Comparison of ENCODE assay signal across 18 cellular contexts in the genomic region with DNA sequence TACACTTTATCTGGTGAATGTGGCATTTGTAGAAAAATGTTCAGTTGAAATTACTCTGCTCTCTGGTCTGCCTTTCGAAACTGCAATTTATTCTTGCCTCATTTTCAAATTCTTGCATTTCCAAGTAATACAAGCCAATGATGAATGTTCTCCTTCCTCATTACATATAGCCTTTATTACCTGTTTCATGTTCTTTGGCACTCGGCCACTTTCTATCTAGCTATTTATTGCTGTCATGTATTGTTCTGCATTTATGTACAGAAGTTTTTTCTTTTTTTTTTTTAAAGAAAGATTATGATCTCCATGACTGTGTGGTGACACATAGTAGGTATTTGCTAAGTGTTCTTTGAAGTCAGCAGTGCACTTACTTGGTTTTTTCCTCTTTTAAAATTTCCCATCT.
DNase-seq lines count a peak whose midpoint lies in the region; FAIRE-seq and TF ChIP-seq lines count a peak whose summit lies in the region.
"Had no signal": no experiment of that assay in that cellular context is flagged by ENCODE, and none has a peak within 500 bp of the region (broad histone marks: within the 10 kb centered on the region; RNA-seq: fewer than 3 reads in every experiment).

No MANE protein-coding gene starts in this region.

- H3K27me3 Mint-ChIP-seq in osteocyte (ENCODE audit: unreplicated experiment) (no peaks in the 10 kb centered on the region), immature natural killer cell (ENCODE audit: low read depth in 3 of 3) (peaks cover 0 to 3% (median 1%) of the 10 kb centered on the region in 3 donors)
- no peaks in the 10 kb centered on the region for H3K27me3 Mint-ChIP-seq in activated naive CD8-positive, alpha-beta T cell treated with anti-CD3 and anti-CD28 coated beads for 36 hours

- peak overlapping the region; percentile 39 for H3K27ac Mint-ChIP-seq in osteocyte (ENCODE audit: unreplicated experiment)
- H3K27ac Mint-ChIP-seq in activated naive CD8-positive, alpha-beta T cell treated with anti-CD3 and anti-CD28 coated beads for 36 hours, result no peak overlapping the region
- peak overlapping the region in 1 of 6 donors; percentile 47 for H3K27ac Mint-ChIP-seq in immature natural killer cell
- H3K27ac Mint-ChIP-seq: endodermal cell had no signal

- H3K9me3 Mint-ChIP-seq in osteocyte (ENCODE audit: unreplicated experiment), result no peaks in the 10 kb centered on the region
- no peaks in the 10 kb centered on the region for H3K9me3 Mint-ChIP-seq in activated naive CD8-positive, alpha-beta T cell treated with anti-CD3 and anti-CD28 coated beads for 36 hours
- no peaks in the 10 kb centered on the region for H3K9me3 Mint-ChIP-seq in immature natural killer cell
- H3K9me3 Mint-ChIP-seq: endodermal cell had no signal

- H3K79me2 ChIP-seq in GM23248 (ENCODE audit: insufficient read depth), result peaks cover 95% of the 10 kb centered on the region
- H3K79me2 ChIP-seq in endothelial cell of umbilical vein (ENCODE audit: control insufficient read depth, insufficient read depth, low read length), result peaks cover 11% of the 10 kb centered on the region

- TF ChIP-seq POLR2A in endothelial cell of umbilical vein (IDR thresholded peaks at IDR 0.05; ENCODE audit: low read depth, low read length), result no peak

- no peaks in the 10 kb centered on the region for H3F3A ChIP-seq in GM23248 (ENCODE audit: insufficient read depth)

- in situ Hi-C loops in GM23248 (cut with MboI), result no loop called here

- H3K4me1 Mint-ChIP-seq in osteocyte (ENCODE audit: unreplicated experiment), result peaks cover 45% of the 10 kb centered on the region
- peaks cover 2% of the 10 kb centered on the region for H3K4me1 Mint-ChIP-seq in activated naive CD8-positive, alpha-beta T cell treated with anti-CD3 and anti-CD28 coated beads for 36 hours
- peaks cover 15 to 60% of the 10 kb centered on the region in 2 donors for H3K4me1 Mint-ChIP-seq in immature natural killer cell

- H3K36me3 ChIP-seq in GM23248 (ENCODE audit: low read depth) (peaks cover 5% of the 10 kb centered on the region; the same call in 1 of the 2 replicates), endothelial cell of umbilical vein (ENCODE audit: control insufficient read depth in 2 of 2, extremely low read depth in 1 of 2, insufficient read depth in 2 of 2, low read length in 2 of 2) (peaks cover 3% of the 10 kb centered on the region in 2 experiments)
- H3K36me3 ChIP-seq: uterus had no signal

- BruUV-seq in endothelial cell of umbilical vein (replicated peaks; lab: Mats Ljungman, UMichigan), result no TSS peak

- no peaks in the 10 kb centered on the region for H3K9me2 ChIP-seq in GM23248 (ENCODE audit: insufficient read depth)

- no peak for TF ChIP-seq CTCF in endothelial cell of umbilical vein (IDR thresholded peaks at IDR 0.05; ENCODE audit: extremely low read depth in 1 of 2, insufficient read depth in 1 of 2, low read depth in 1 of 2, low read length in 2 of 2)
- no peak for TF ChIP-seq CTCF in osteocyte (IDR thresholded peaks at IDR 0.05)

- H3K27me3 ChIP-seq in GM23248 (replicated peaks; ENCODE audit: insufficient read depth) (no peaks in the 10 kb centered on the region), endothelial cell of umbilical vein (ENCODE audit: control insufficient read depth in 2 of 2, insufficient read depth in 2 of 2, low read length in 2 of 2) (no peaks in the 10 kb centered on the region)
- H3K27me3 ChIP-seq: uterus had no signal

- FAIRE-seq in endothelial cell of umbilical vein (lab: Jason Lieb, UNC), result no peak
- FAIRE-seq: H1 had no signal

- DNase-seq in GM23248 (peak; percentile 17), NOMO-1 treated with dmso at 0.1 percent for 144 hours (lab: John Stamatoyannopoulos, UW; ENCODE audit: unreplicated experiment) (peak; percentile 54), endothelial cell of umbilical vein (ENCODE audit: low read depth, low spot score) (peak; percentile 43), osteocyte (ENCODE audit: extremely low spot score, unreplicated experiment) (no peak), RPMI8226 (no peak), immature natural killer cell (no peak)
- no peak for DNase-seq in stimulated activated naive CD4-positive, alpha-beta T cell treated with Interleukin-2 at 50 U/mL for 16 hours (lab: John Stamatoyannopoulos, UW)
- no peak for DNase-seq in activated naive CD8-positive, alpha-beta T cell treated with anti-CD3 and anti-CD28 coated beads for 36 hours
- DNase-seq: activated CD4-positive, CD25-positive, alpha-beta regulatory T cell treated with anti-CD3 and anti-CD28 coated beads, Interleukin-2, amount 50 U/mL, for 72 hours; activated naive CD4-positive, alpha-beta T cell treated with Interleukin-2 at 50 U/mL for 16 hours; DMS79; endodermal cell; glutamatergic neuron; islet precursor cell; NCI-H446 treated with DMSO at 0.1 percent for 48 hours; uterus had no signal

- no peak overlapping the region for H3K4me2 ChIP-seq in GM23248 (ENCODE audit: unreplicated experiment)
- peak overlapping the region; percentile 46 for H3K4me2 ChIP-seq in endothelial cell of umbilical vein (ENCODE audit: insufficient read depth, low read length)

- H3K4me3 Mint-ChIP-seq in osteocyte (ENCODE audit: unreplicated experiment) (no peak overlapping the region), immature natural killer cell (no peak overlapping the region)
- no peak overlapping the region for H3K4me3 Mint-ChIP-seq in activated naive CD8-positive, alpha-beta T cell treated with anti-CD3 and anti-CD28 coated beads for 36 hours
- H3K4me3 Mint-ChIP-seq: endodermal cell had no signal

- WGBS in GM23248 (ENCODE audit: low coverage in 1 of 2, low lambda C conversion rate in 2 of 2, missing lambda C conversion rate in 2 of 2), 2 experiments, result 98 to 99% methylated on average over 2 of the region's 2 CpGs

- H3K4me3 ChIP-seq in GM23248 (no peak overlapping the region), endothelial cell of umbilical vein (replicated peaks in 1 of 3; ENCODE audit: insufficient read depth in 1 of 3, low read depth in 1 of 3, low read length in 3 of 3) (no peak overlapping the region)
- H3K4me3 ChIP-seq: uterus had no signal

- intact Hi-C loops in endothelial cell of umbilical vein (cut with micrococcal nuclease), result no loop called here

- POLR2A ChIA-PET in endothelial cell of umbilical vein (lab: Charles Lee), result no interaction called here

- H3K36me3 Mint-ChIP-seq in osteocyte (ENCODE audit: unreplicated experiment) (peaks cover 37% of the 10 kb centered on the region), immature natural killer cell (peaks cover 6 to 21% (median 14%) of the 10 kb centered on the region in 3 donors)
- H3K36me3 Mint-ChIP-seq in activated naive CD8-positive, alpha-beta T cell treated with anti-CD3 and anti-CD28 coated beads for 36 hours, result peaks cover 17% of the 10 kb centered on the region

- H3K9ac ChIP-seq in GM23248 (no peak overlapping the region), endothelial cell of umbilical vein (replicated peaks; ENCODE audit: extremely low read depth, insufficient read depth, low read length) (no peak overlapping the region)

- no peaks in the 10 kb centered on the region for H3K9me3 ChIP-seq in GM23248 (ENCODE audit: low read depth)
- no peaks in the 10 kb centered on the region for H3K9me3 ChIP-seq in endothelial cell of umbilical vein (replicated peaks; ENCODE audit: control insufficient read depth, insufficient read depth, low read length)
- H3K9me3 ChIP-seq: uterus had no signal

- H2AFZ ChIP-seq in GM23248 (no peak overlapping the region), endothelial cell of umbilical vein (ENCODE audit: low read depth, low read length) (no peak overlapping the region)

- peaks cover 9% of the 10 kb centered on the region for H3K4me1 ChIP-seq in GM23248 (ENCODE audit: insufficient read depth)
- peaks cover 8% of the 10 kb centered on the region for H3K4me1 ChIP-seq in endothelial cell of umbilical vein (ENCODE audit: control insufficient read depth, extremely low read depth, insufficient read depth, low read length)

- H3K27ac ChIP-seq in GM23248, result no peak overlapping the region
- no peak overlapping the region for H3K27ac ChIP-seq in endothelial cell of umbilical vein (ENCODE audit: insufficient read depth, low read depth, low read length)
- H3K27ac ChIP-seq: C4-2B, uterus had no signal

- H3K9me1 ChIP-seq in endothelial cell of umbilical vein (replicated peaks; ENCODE audit: control insufficient read depth, extremely low read depth, insufficient read depth, low read length), result no peaks in the 10 kb centered on the region

- CTCF ChIA-PET in endothelial cell of umbilical vein (lab: Charles Lee), result interaction anchor here (0.7 to 1.0 kb wide), 2 partner anchors 12 to 47 kb away, joined by 3 to 5 read pairs; no protein-coding TSS in a partner anchor

- dilution Hi-C loops in endothelial cell of umbilical vein (cut with MboI; ENCODE audit: extremely low pct_ligation_motif_present, low sequenced_read_pairs), result no loop called here

- 0 out of 2 replicates have a peak, but pooled peaks cover 6% of the 10 kb centered on the region for H4K20me1 ChIP-seq in GM23248 (ENCODE audit: insufficient read depth)
- H4K20me1 ChIP-seq in endothelial cell of umbilical vein (replicated peaks; ENCODE audit: control insufficient read depth, extremely low read depth, insufficient read depth, low read length), result peaks cover 4% of the 10 kb centered on the region

TF ChIP-seq in endothelial cell of umbilical vein, 7 proteins besides CTCF, POLR2A, EP300 and RAD21:
- TF ChIP-seq, protein P1, sequence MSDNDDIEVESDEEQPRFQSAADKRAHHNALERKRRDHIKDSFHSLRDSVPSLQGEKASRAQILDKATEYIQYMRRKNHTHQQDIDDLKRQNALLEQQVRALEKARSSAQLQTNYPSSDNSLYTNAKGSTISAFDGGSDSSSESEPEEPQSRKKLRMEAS (IDR thresholded peaks at IDR 0.05; ENCODE audit: insufficient read depth, insufficient read length), result no peak
- TF ChIP-seq POLR2AphosphoS5 (IDR thresholded peaks at IDR 0.05; ENCODE audit: insufficient read depth, low read depth, low read length), result no peak
- TF ChIP-seq FOS (IDR thresholded peaks at IDR 0.05; ENCODE audit: borderline replicate concordance, insufficient read depth, low read length), result no peak
- no peak for TF ChIP-seq GATA2 (IDR thresholded peaks at IDR 0.05; ENCODE audit: insufficient read depth, insufficient read length, low read depth, low read length)
- TF ChIP-seq JUN (IDR thresholded peaks at IDR 0.05; ENCODE audit: borderline replicate concordance, insufficient read depth, insufficient read length, low read depth), result no peak
- TF ChIP-seq MYC (IDR thresholded peaks at IDR 0.05; ENCODE audit: low read depth, low read length), result no peak
- no peak for TF ChIP-seq EZH2 (IDR thresholded peaks at IDR 0.05; ENCODE audit: borderline replicate concordance, low read depth, low read length, severe bottlenecking)

Comparison
In these comparisons a context has a peak if more than half of its experiments do, and no peak if none do; other contexts are left out.
1. DNase-seq: peak in GM23248 (single experiment), NOMO-1 treated with dmso at 0.1 percent for 144 hours (single experiment) and endothelial cell of umbilical vein (single experiment); none in osteocyte (single experiment), RPMI8226 (single experiment), stimulated activated naive CD4-positive, alpha-beta T cell treated with Interleukin-2 at 50 U/mL for 16 hours (single experiment), activated naive CD8-positive, alpha-beta T cell treated with anti-CD3 and anti-CD28 coated beads for 36 hours (single experiment) and immature natural killer cell (0 of 3).